In the genomic region with DNA sequence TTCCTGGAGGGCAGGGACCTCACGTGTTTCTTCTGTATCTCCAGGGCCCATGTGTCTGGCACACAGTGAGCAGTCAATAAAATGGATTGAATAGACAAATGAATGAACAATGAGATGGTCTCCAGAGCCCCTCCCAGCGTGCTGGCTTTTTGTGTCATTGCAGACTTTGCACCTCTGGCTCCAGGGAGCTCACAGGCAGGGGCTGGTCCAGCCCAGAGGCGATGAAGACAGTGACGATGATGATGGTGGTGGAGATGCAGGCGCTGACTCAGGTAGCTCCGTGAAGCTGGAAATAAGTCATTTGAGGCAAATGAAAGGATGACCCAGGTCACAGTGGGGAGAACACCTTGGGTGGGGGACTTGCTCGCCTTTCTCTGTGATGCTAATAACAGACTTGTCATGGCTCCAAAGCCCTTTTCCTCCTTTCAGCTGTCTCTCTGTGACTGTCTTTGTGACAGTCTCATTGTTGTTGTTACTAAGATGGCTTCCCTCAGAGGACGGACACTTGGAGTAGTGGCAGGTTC, we compare ENCODE assay signal across 1 cellular context.
TF ChIP-seq lines count a peak whose summit lies in the region.

No MANE protein-coding gene starts in this region.

TF ChIP-seq in WTC11, 78 proteins besides CTCF, POLR2A, EP300 and RAD21:
- TF ChIP-seq, protein P1, sequence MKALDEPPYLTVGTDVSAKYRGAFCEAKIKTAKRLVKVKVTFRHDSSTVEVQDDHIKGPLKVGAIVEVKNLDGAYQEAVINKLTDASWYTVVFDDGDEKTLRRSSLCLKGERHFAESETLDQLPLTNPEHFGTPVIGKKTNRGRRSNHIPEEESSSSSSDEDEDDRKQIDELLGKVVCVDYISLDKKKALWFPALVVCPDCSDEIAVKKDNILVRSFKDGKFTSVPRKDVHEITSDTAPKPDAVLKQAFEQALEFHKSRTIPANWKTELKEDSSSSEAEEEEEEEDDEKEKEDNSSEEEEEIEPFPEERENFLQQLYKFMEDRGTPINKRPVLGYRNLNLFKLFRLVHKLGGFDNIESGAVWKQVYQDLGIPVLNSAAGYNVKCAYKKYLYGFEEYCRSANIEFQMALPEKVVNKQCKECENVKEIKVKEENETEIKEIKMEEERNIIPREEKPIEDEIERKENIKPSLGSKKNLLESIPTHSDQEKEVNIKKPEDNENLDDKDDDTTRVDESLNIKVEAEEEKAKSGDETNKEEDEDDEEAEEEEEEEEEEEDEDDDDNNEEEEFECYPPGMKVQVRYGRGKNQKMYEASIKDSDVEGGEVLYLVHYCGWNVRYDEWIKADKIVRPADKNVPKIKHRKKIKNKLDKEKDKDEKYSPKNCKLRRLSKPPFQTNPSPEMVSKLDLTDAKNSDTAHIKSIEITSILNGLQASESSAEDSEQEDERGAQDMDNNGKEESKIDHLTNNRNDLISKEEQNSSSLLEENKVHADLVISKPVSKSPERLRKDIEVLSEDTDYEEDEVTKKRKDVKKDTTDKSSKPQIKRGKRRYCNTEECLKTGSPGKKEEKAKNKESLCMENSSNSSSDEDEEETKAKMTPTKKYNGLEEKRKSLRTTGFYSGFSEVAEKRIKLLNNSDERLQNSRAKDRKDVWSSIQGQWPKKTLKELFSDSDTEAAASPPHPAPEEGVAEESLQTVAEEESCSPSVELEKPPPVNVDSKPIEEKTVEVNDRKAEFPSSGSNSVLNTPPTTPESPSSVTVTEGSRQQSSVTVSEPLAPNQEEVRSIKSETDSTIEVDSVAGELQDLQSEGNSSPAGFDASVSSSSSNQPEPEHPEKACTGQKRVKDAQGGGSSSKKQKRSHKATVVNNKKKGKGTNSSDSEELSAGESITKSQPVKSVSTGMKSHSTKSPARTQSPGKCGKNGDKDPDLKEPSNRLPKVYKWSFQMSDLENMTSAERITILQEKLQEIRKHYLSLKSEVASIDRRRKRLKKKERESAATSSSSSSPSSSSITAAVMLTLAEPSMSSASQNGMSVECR (CRISPR knock-in tag; IDR thresholded peaks at IDR 0.05; ENCODE audit: borderline replicate concordance): 0 out of 2 replicates have a peak, but pooled peaks have one; percentile 33
- TF ChIP-seq ELF4 (CRISPR knock-in tag; IDR thresholded peaks at IDR 0.05; ENCODE audit: low read depth): no peak
